ENCODE assay signal across 1 cellular context in the genomic region with DNA sequence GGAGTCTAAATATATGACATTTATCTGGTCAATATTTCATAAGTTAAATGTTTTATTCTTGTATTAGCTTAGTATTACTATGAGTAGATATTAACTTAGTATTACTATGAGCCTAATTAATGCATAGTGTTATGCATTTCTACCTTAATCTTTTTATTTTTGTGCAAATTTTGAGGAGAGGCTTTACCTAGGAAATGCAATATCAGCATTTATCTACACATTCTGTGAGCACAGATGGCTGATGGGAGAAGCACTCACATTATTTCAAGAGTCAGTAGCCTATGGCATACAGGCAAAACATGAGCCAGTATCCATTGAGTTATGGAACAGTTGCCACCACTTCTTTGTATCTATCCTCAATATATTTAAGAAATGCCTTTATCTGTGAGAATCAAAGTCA.
TF ChIP-seq lines count a peak whose summit lies in the region.

No MANE protein-coding gene starts in this region.

TF ChIP-seq in K562, 482 proteins besides CTCF, POLR2A, EP300 and RAD21 (continued from another document):
- TF ChIP-seq, protein P1, sequence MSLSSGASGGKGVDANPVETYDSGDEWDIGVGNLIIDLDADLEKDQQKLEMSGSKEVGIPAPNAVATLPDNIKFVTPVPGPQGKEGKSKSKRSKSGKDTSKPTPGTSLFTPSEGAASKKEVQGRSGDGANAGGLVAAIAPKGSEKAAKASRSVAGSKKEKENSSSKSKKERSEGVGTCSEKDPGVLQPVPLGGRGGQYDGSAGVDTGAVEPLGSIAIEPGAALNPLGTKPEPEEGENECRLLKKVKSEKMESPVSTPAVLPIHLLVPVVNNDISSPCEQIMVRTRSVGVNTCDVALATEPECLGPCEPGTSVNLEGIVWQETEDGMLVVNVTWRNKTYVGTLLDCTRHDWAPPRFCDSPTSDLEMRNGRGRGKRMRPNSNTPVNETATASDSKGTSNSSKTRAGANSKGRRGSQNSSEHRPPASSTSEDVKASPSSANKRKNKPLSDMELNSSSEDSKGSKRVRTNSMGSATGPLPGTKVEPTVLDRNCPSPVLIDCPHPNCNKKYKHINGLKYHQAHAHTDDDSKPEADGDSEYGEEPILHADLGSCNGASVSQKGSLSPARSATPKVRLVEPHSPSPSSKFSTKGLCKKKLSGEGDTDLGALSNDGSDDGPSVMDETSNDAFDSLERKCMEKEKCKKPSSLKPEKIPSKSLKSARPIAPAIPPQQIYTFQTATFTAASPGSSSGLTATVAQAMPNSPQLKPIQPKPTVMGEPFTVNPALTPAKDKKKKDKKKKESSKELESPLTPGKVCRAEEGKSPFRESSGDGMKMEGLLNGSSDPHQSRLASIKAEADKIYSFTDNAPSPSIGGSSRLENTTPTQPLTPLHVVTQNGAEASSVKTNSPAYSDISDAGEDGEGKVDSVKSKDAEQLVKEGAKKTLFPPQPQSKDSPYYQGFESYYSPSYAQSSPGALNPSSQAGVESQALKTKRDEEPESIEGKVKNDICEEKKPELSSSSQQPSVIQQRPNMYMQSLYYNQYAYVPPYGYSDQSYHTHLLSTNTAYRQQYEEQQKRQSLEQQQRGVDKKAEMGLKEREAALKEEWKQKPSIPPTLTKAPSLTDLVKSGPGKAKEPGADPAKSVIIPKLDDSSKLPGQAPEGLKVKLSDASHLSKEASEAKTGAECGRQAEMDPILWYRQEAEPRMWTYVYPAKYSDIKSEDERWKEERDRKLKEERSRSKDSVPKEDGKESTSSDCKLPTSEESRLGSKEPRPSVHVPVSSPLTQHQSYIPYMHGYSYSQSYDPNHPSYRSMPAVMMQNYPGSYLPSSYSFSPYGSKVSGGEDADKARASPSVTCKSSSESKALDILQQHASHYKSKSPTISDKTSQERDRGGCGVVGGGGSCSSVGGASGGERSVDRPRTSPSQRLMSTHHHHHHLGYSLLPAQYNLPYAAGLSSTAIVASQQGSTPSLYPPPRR (CRISPR knock-in tag; IDR thresholded peaks at IDR 0.05; ENCODE audit: borderline replicate concordance): no peak
- TF ChIP-seq STAT5A (IDR thresholded peaks at IDR 0.05; ENCODE audit: borderline replicate concordance, low read length): no peak
- no peak for TF ChIP-seq NFIX (CRISPR knock-in tag; IDR thresholded peaks at IDR 0.05; ENCODE audit: low read depth)
- TF ChIP-seq MEF2A (IDR thresholded peaks at IDR 0.05; ENCODE audit: control insufficient read depth, low read depth, low read length): no peak
- TF ChIP-seq, protein P2, sequence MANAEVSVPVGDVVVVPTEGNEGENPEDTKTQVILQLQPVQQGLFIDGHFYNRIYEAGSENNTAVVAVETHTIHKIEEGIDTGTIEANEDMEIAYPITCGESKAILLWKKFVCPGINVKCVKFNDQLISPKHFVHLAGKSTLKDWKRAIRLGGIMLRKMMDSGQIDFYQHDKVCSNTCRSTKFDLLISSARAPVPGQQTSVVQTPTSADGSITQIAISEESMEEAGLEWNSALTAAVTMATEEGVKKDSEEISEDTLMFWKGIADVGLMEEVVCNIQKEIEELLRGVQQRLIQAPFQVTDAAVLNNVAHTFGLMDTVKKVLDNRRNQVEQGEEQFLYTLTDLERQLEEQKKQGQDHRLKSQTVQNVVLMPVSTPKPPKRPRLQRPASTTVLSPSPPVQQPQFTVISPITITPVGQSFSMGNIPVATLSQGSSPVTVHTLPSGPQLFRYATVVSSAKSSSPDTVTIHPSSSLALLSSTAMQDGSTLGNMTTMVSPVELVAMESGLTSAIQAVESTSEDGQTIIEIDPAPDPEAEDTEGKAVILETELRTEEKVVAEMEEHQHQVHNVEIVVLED (CRISPR knock-in tag; IDR thresholded peaks at IDR 0.05): no peak
- TF ChIP-seq KAT8 (IDR thresholded peaks at IDR 0.05; ENCODE audit: low read depth): no peak
